In the genomic region with DNA sequence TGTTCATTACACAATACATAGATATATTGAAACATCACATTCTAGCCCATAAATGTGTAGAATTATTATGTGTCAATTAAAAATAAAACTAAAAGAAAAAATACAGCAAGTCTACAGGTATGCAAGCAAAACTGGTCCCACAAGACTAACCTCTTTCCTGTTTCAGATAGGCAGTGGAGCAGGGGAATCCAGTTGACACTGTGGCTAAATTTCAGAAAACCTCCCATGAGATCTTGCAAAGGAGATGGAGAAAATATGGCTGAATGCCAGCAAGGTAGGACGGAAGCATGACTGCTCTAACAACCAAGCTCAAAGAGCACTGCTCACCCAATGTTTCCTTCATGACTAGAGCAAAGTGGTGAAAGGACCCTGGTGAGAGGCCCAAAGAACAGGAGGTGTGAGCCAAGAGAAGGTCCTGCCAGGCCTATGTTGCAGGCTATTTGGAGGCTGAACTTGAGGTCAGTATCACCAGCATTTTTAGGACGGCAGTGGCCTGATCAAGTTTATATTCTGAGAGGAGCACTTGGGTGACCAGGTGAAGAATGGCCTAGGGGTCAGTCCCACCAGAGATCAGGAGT, we compare ENCODE assay signal across 22 cellular contexts. TPM values are rescaled to one million over a fixed set of nuclear protein-coding genes. Genes with fewer than 3 reads are reported as not detected.
DNase-seq lines count a peak whose midpoint lies in the region; ATAC-seq, FAIRE-seq and TF ChIP-seq lines count a peak whose summit lies in the region.
"Had no signal": no experiment of that assay in that cellular context is flagged by ENCODE, and none has a peak within 500 bp of the region (broad histone marks: within the 10 kb centered on the region; RNA-seq: fewer than 3 reads in every experiment).

No MANE protein-coding gene starts in this region.

- H3K14ac ChIP-seq in IMR-90 (replicated peaks; ENCODE audit: low read depth, low read length) = peak overlapping the region; percentile 9; the same call in 1 of the 2 replicates

- H3K4me1 ChIP-seq in IMR-90 (ENCODE audit: control insufficient read depth, insufficient read depth, low read length) = peaks cover 24% of the 10 kb centered on the region

- ATAC-seq in IMR-90 (ENCODE audit: low read depth) (no peak), left ventricle myocardium superior (peak; percentile 58)
- ATAC-seq: activated naive CD8-positive, alpha-beta T cell treated with anti-CD3 and anti-CD28 coated beads, Interleukin-2, amount 50 U/mL, for 24 hours; naive thymus-derived CD4-positive, alpha-beta T cell had no signal

- no peaks in the 10 kb centered on the region for H3K36me3 Mint-ChIP-seq in activated naive CD4-positive, alpha-beta T cell treated with anti-CD3 and anti-CD28 coated beads for 36 hours (ENCODE audit: low read depth)
- H3K36me3 Mint-ChIP-seq: CD4-positive, CD25-positive, alpha-beta regulatory T cell; naive thymus-derived CD4-positive, alpha-beta T cell had no signal

- peak overlapping the region; percentile 32 for H2BK20ac ChIP-seq in IMR-90 (ENCODE audit: low read depth, low read length)

- peak overlapping the region in 1 of 2 experiments; percentile 22; a peak in 2 of 4 replicates for H4K8ac ChIP-seq in IMR-90 (ENCODE audit: low read depth in 2 of 2, low read length in 2 of 2)

- H3K9me3 ChIP-seq in IMR-90 (ENCODE audit: control insufficient read depth, insufficient read depth, low read length) = no peaks in the 10 kb centered on the region
- H3K9me3 ChIP-seq: stomach had no signal

- H3K4ac ChIP-seq in IMR-90 (ENCODE audit: low read depth, low read length) = peak overlapping the region; percentile 28; the same call in 1 of the 2 replicates

- POLR2A ChIA-PET in IMR-90 (lab: Charles Lee; ENCODE audit: unreplicated experiment) = no interaction called here

- peak overlapping the region; percentile 37 for H2BK5ac ChIP-seq in IMR-90 (ENCODE audit: low read depth, low read length, poor library complexity, severe bottlenecking)

- CTCF ChIA-PET in IMR-90 (lab: Yijun Ruan, JAX) = interaction anchor here (0.9 kb wide), 1 partner anchor 12 kb away, joined by 7 read pairs; no protein-coding TSS in a partner anchor
- CTCF ChIA-PET in activated naive CD4-positive, alpha-beta T cell treated with anti-CD3 and anti-CD28 coated beads for 36 hours (lab: Charles Lee) = no interaction called here

- H2BK15ac ChIP-seq in IMR-90 (ENCODE audit: low read depth, low read length) = peak overlapping the region; percentile 45; the same call in 2 of the 3 replicates

- TF ChIP-seq RAD21 in IMR-90 (IDR thresholded peaks at IDR 0.05; ENCODE audit: low read length) = no peak

- dilution Hi-C loops in IMR-90 (cut with HindIII; ENCODE audit: low sequenced_read_pairs, unreplicated experiment) = no loop called here

- peak overlapping the region; percentile 13; the same call in 1 of the 2 replicates for H2AK5ac ChIP-seq in IMR-90 (ENCODE audit: low read depth, low read length)

- no peak for FAIRE-seq in frontal cortex (lab: Jason Lieb, UNC)
- FAIRE-seq: TTC549 had no signal

- H3K9ac ChIP-seq in IMR-90 (ENCODE audit: low read depth, low read length) = no peak overlapping the region

- H4K5ac ChIP-seq in IMR-90 (ENCODE audit: low read depth, low read length) = peak overlapping the region; percentile 36; the same call in 1 of the 2 replicates

- H2BK120ac ChIP-seq in IMR-90 (ENCODE audit: low read depth, low read length) = peak overlapping the region; percentile 28

- intact Hi-C loops in IMR-90 (cut with micrococcal nuclease) = loop anchor here (5.0 kb wide), 2 partner anchors 48 to 163 kb away; no protein-coding TSS in a partner anchor
- intact Hi-C loops in left ventricle myocardium superior (cut with micrococcal nuclease) = no loop called here
- intact Hi-C loops in activated naive CD4-positive, alpha-beta T cell treated with anti-CD3 and anti-CD28 coated beads for 36 hours (cut with micrococcal nuclease) = no loop called here

- H3K9me1 ChIP-seq in IMR-90 (ENCODE audit: insufficient read depth, low read length) = peaks cover 14% of the 10 kb centered on the region

- H3K27ac Mint-ChIP-seq in activated naive CD4-positive, alpha-beta T cell treated with anti-CD3 and anti-CD28 coated beads for 36 hours = no peak overlapping the region
- H3K27ac Mint-ChIP-seq: activated naive CD8-positive, alpha-beta T cell treated with anti-CD3 and anti-CD28 coated beads, Interleukin-2, amount 50 U/mL, for 24 hours; activated T-helper 2 cell treated with anti-CD3 and anti-CD28 coated beads, Interferon-gamma antibody, Interleukin-2, Interleukin-4, amounts not matched to agents 10 μg/mL and 5 μg/mL and 100 μg/mL, durations not matched to agents 14 hours and 24 hours and 36 hours; CD4-positive, CD25-positive, alpha-beta regulatory T cell; dendritic cell treated with granulocyte-macrophage colony-stimulating factor and Interleukin-4, amounts not matched to agents 40 ng/mL and 50 ng/mL, for 4 days; immature natural killer cell; naive thymus-derived CD4-positive, alpha-beta T cell had no signal

- H4K91ac ChIP-seq in IMR-90 (ENCODE audit: insufficient read depth, low read depth, low read length) = peak overlapping the region; percentile 5; the same call in 1 of the 2 replicates

- H3K4me1 Mint-ChIP-seq in activated naive CD4-positive, alpha-beta T cell treated with anti-CD3 and anti-CD28 coated beads for 36 hours (ENCODE audit: low read depth) = no peaks in the 10 kb centered on the region
- H3K4me1 Mint-ChIP-seq: activated naive CD8-positive, alpha-beta T cell treated with anti-CD3 and anti-CD28 coated beads, Interleukin-2, amount 50 U/mL, for 24 hours; CD4-positive, CD25-positive, alpha-beta regulatory T cell; immature natural killer cell; naive thymus-derived CD4-positive, alpha-beta T cell had no signal

- peak overlapping the region; percentile 16; the same call in 1 of the 2 replicates for H3K18ac ChIP-seq in IMR-90 (ENCODE audit: low read depth, low read length)

- H3K9me3 Mint-ChIP-seq in activated naive CD4-positive, alpha-beta T cell treated with anti-CD3 and anti-CD28 coated beads for 36 hours = peaks cover 6% of the 10 kb centered on the region
- H3K9me3 Mint-ChIP-seq: activated T-helper 2 cell treated with anti-CD3 and anti-CD28 coated beads, Interferon-gamma antibody, Interleukin-2, Interleukin-4, amounts not matched to agents 10 μg/mL and 5 μg/mL and 100 μg/mL, durations not matched to agents 14 hours and 24 hours and 36 hours; dendritic cell treated with granulocyte-macrophage colony-stimulating factor and Interleukin-4, amounts not matched to agents 40 ng/mL and 50 ng/mL, for 4 days had no signal

- WGBS in IMR-90 (ENCODE audit: extremely low coverage in 2 of 2, insufficient read length in 1 of 2), 2 experiments = no CpG with 5 or more reads among the region's 2 CpGs

- H3K36me3 ChIP-seq in IMR-90 (ENCODE audit: control insufficient read depth, insufficient read depth, low read length) = no peaks in the 10 kb centered on the region
- H3K36me3 ChIP-seq: brain microvascular endothelial cell, stomach had no signal

- H3K4me2 ChIP-seq in IMR-90 (ENCODE audit: low read depth, low read length) = no peak overlapping the region

- no peak for TF ChIP-seq POLR2A in IMR-90 (IDR thresholded peaks at IDR 0.05; ENCODE audit: low read depth, low read length)

- no peak overlapping the region for H3K4me3 ChIP-seq in IMR-90 (ENCODE audit: insufficient read depth, low read depth, low read length)
- H3K4me3 ChIP-seq: stomach had no signal

- no peak overlapping the region for H2AK9ac ChIP-seq in IMR-90 (replicated peaks; ENCODE audit: low read depth, low read length, poor library complexity)

- peaks cover 8 to 19% of the 10 kb centered on the region in 2 experiments for H3K79me1 ChIP-seq in IMR-90 (ENCODE audit: low read depth in 1 of 2, low read length in 2 of 2)

- TF ChIP-seq CTCF in IMR-90 (conservative IDR thresholded peaks at IDR 0.05; ENCODE audit: low read depth, low read length) = no peak

- in situ Hi-C loops in IMR-90 (cut with MboI; ENCODE audit: low sequenced_read_pairs) = no loop called here

- no TSS peak for BruUV-seq in IMR-90 (replicated peaks; lab: Mats Ljungman, UMichigan)

- peaks cover 4% of the 10 kb centered on the region for H3K27me3 Mint-ChIP-seq in activated naive CD4-positive, alpha-beta T cell treated with anti-CD3 and anti-CD28 coated beads for 36 hours (ENCODE audit: low read depth)
- H3K27me3 Mint-ChIP-seq: activated naive CD8-positive, alpha-beta T cell treated with anti-CD3 and anti-CD28 coated beads, Interleukin-2, amount 50 U/mL, for 24 hours; dendritic cell treated with granulocyte-macrophage colony-stimulating factor and Interleukin-4, amounts not matched to agents 40 ng/mL and 50 ng/mL, for 4 days had no signal

- no peak overlapping the region for H3K56ac ChIP-seq in IMR-90 (ENCODE audit: extremely low read depth, insufficient read depth, low read length)

- H3K27ac ChIP-seq in IMR-90 (ENCODE audit: insufficient read depth, low read length) (no peak overlapping the region), cingulate gyrus (ENCODE audit: low read depth, low read length) (peak overlapping the region; percentile 96), temporal lobe (ENCODE audit: low read depth, low read length) (peak overlapping the region; percentile 98)
- H3K27ac ChIP-seq: brain microvascular endothelial cell had no signal

- H4K20me1 ChIP-seq in IMR-90 (ENCODE audit: insufficient read depth, low read length) = no peaks in the 10 kb centered on the region

- H3K23ac ChIP-seq in IMR-90 (ENCODE audit: low read depth, low read length) = peak overlapping the region; percentile 23; the same call in 1 of the 2 replicates

- peak overlapping the region; percentile 16 for H2AFZ ChIP-seq in IMR-90 (replicated peaks; ENCODE audit: low read length, poor library complexity)

- no peak overlapping the region for H3K4me3 Mint-ChIP-seq in activated naive CD4-positive, alpha-beta T cell treated with anti-CD3 and anti-CD28 coated beads for 36 hours
- H3K4me3 Mint-ChIP-seq: activated naive CD8-positive, alpha-beta T cell treated with anti-CD3 and anti-CD28 coated beads, Interleukin-2, amount 50 U/mL, for 24 hours; CD4-positive, CD25-positive, alpha-beta regulatory T cell; dendritic cell treated with granulocyte-macrophage colony-stimulating factor and Interleukin-4, amounts not matched to agents 40 ng/mL and 50 ng/mL, for 4 days; immature natural killer cell; naive thymus-derived CD4-positive, alpha-beta T cell had no signal

- DNase-seq in IMR-90 (no peak), left ventricle myocardium superior (peak; percentile 28), NCI-H1930 (lab: John Stamatoyannopoulos, UW) (no peak), frontal cortex (ENCODE audit: low spot score in 2 of 2) (no peak)
- no peak for DNase-seq in activated naive CD4-positive, alpha-beta T cell treated with anti-CD3 and anti-CD28 coated beads for 36 hours
- DNase-seq: activated CD4-positive, alpha-beta T cell treated with anti-CD3 and anti-CD28 coated beads for 48 hours; activated naive CD8-positive, alpha-beta T cell treated with anti-CD3 and anti-CD28 coated beads, Interleukin-2, amount 50 U/mL, for 24 hours; brain microvascular endothelial cell; CD4-positive, CD25-positive, alpha-beta regulatory T cell; DMS79 treated with DMSO at 0.1 percent for 48 hours; immature natural killer cell; naive thymus-derived CD4-positive, alpha-beta T cell; NCI-H1048; NCI-H2029 treated with DMSO at 0.1 percent for 48 hours; NCI-H446; stimulated activated CD4-positive, alpha-beta T cell treated with anti-CD3 and anti-CD28 coated beads, Interleukin-2, amount 100 ng/mL, for 48 hours; stomach had no signal

- H3K27me3 ChIP-seq in IMR-90 (ENCODE audit: control insufficient read depth, insufficient read depth, low read length) = no peaks in the 10 kb centered on the region
- H3K27me3 ChIP-seq: brain microvascular endothelial cell, stomach had no signal

RNA-seq across cellular contexts. Expression of gene SH3TC2, which starts 1.1 kb away (rescaled TPM):
- total RNA-seq in IMR-90 (2012; rRNA removed) (7.8 and 7.9 TPM in 2 replicates), left ventricle myocardium superior (15.7 TPM), temporal lobe (0.49 TPM), frontal cortex (0.41 TPM)
- polyA plus RNA-seq in IMR-90 (2012; rRNA removed) = 3.3 and 3.4 TPM in 2 replicates
- polyA plus RNA-seq in IMR-90 (2012; cell fraction: cytosol; rRNA removed) = 1.2 and 1.4 TPM in 2 replicates
- polyA plus RNA-seq in IMR-90 (2012; cell fraction: nucleus; rRNA removed; ENCODE audit: low replicate concordance) = 6.8 and 7.3 TPM in 2 replicates
- not detected for total RNA-seq in activated naive CD4-positive, alpha-beta T cell treated with anti-CD3 and anti-CD28 coated beads for 36 hours
- total RNA-seq: activated T-helper 2 cell treated with anti-CD3 and anti-CD28 coated beads, Interferon-gamma antibody, Interleukin-2, Interleukin-4, amounts not matched to agents 10 μg/mL and 5 μg/mL and 100 μg/mL, durations not matched to agents 14 hours and 24 hours and 36 hours had no signal
- polyA plus RNA-seq: CD4-positive, CD25-positive, alpha-beta regulatory T cell; naive thymus-derived CD4-positive, alpha-beta T cell had no signal
